In the genomic region with DNA sequence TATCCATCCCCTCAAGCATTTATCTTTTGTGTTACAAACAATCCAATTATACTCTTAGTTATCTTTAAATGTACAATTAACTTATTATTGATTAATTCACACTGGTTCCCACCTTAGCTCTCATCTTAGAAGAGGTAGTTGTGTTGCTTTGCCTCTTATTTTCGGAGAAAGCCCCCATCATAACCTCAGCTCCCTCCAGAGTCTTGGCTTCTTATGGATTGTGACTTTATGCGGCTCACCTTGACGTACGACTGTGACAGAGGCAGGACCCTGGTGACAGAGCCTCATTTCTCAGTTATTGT, we compare ENCODE assay signal across 11 cellular contexts.
A peak's percentile ranks its signal among the peaks of the same experiment; 100 is the strongest.
DNase-seq lines count a peak whose midpoint lies in the region; ATAC-seq, FAIRE-seq and TF ChIP-seq lines count a peak whose summit lies in the region.
"Had no signal": no experiment of that assay in that cellular context is flagged by ENCODE, and none has a peak within 500 bp of the region (broad histone marks: within the 10 kb centered on the region; RNA-seq: fewer than 3 reads in every experiment).

No MANE protein-coding gene starts in this region.

- H3K4me3 Mint-ChIP-seq in activated naive CD4-positive, alpha-beta T cell treated with anti-CD3 and anti-CD28 coated beads for 36 hours: peak overlapping the region; percentile 25
- peak overlapping the region; percentile 24 for H3K4me3 Mint-ChIP-seq in activated B cell treated with CpG ODN at 0.5 μM for 24 hours

- no peak overlapping the region for H3K9ac ChIP-seq in kidney (ENCODE audit: low read length in 2 of 2)

- H3K4me3 ChIP-seq in kidney (ENCODE audit: low read length in 2 of 2) (no peak overlapping the region), suprapubic skin (no peak overlapping the region)

- H3K27ac ChIP-seq in kidney (ENCODE audit: low read depth in 2 of 2, low read length in 2 of 2) (peak overlapping the region; percentile 56), suprapubic skin (peak overlapping the region; percentile 61)

- H3K27ac Mint-ChIP-seq in activated naive CD4-positive, alpha-beta T cell treated with anti-CD3 and anti-CD28 coated beads for 36 hours: peak overlapping the region; percentile 90
- H3K27ac Mint-ChIP-seq in activated B cell treated with CpG ODN at 0.5 μM for 24 hours: peak overlapping the region; percentile 88

- H3K36me3 ChIP-seq in kidney (ENCODE audit: control insufficient read depth in 1 of 2, insufficient read depth in 2 of 2, low read length in 2 of 2) (no peaks in the 10 kb centered on the region), suprapubic skin (no peaks in the 10 kb centered on the region)

- intact Hi-C loops in activated naive CD4-positive, alpha-beta T cell treated with anti-CD3 and anti-CD28 coated beads for 36 hours (cut with micrococcal nuclease): loop anchor here (1.0 kb wide), 6 partner anchors 9 to 91 kb away; no protein-coding TSS in a partner anchor
- intact Hi-C loops in activated B cell treated with CpG ODN at 0.5 μM for 24 hours (cut with micrococcal nuclease) (loop anchor here (1.0 to 2.0 kb wide), 2 partner anchors 9 to 30 kb away; no protein-coding TSS in a partner anchor), kidney (cut with DNase I) (no loop called here)

- H3K9me3 Mint-ChIP-seq in activated naive CD4-positive, alpha-beta T cell treated with anti-CD3 and anti-CD28 coated beads for 36 hours: no peaks in the 10 kb centered on the region
- no peaks in the 10 kb centered on the region for H3K9me3 Mint-ChIP-seq in activated B cell treated with CpG ODN at 0.5 μM for 24 hours

- no peak for TF ChIP-seq EP300 in suprapubic skin (IDR thresholded peaks at IDR 0.05)

- H3K27me3 Mint-ChIP-seq in activated naive CD4-positive, alpha-beta T cell treated with anti-CD3 and anti-CD28 coated beads for 36 hours (ENCODE audit: low read depth): no peaks in the 10 kb centered on the region
- H3K27me3 Mint-ChIP-seq in activated B cell treated with CpG ODN at 0.5 μM for 24 hours: no peaks in the 10 kb centered on the region

- CTCF ChIA-PET in activated naive CD4-positive, alpha-beta T cell treated with anti-CD3 and anti-CD28 coated beads for 36 hours (lab: Charles Lee): interaction anchor here (1.0 to 1.7 kb wide), 4 partner anchors 10 to 30 kb away, joined by 3 to 6 read pairs (median 6); no protein-coding TSS in a partner anchor
- CTCF ChIA-PET in activated B cell treated with CpG ODN at 0.5 μM for 24 hours (lab: Charles Lee): interaction anchor here (0.8 kb wide), 1 partner anchor 30 kb away, joined by 3 read pairs; no protein-coding TSS in a partner anchor

- no peak for FAIRE-seq in kidney (lab: Jason Lieb, UNC)

- POLR2A ChIA-PET in activated B cell treated with CpG ODN at 0.5 μM for 24 hours (lab: Charles Lee): interaction anchor here (1.5 to 9.9 kb wide), 4 partner anchors 9 to 30 kb away, joined by 3 to 58 read pairs (median 23); no protein-coding TSS in a partner anchor

- H3K27me3 ChIP-seq in suprapubic skin: no peaks in the 10 kb centered on the region

- no peak for ATAC-seq in activated B cell treated with CpG ODN at 0.5 μM for 24 hours (ENCODE audit: low read depth)

- no peaks in the 10 kb centered on the region for H3K9me3 ChIP-seq in kidney (ENCODE audit: control insufficient read depth in 1 of 2, low read length in 2 of 2)
- no peaks in the 10 kb centered on the region for H3K9me3 ChIP-seq in suprapubic skin

- peaks cover 88% of the 10 kb centered on the region for H3K4me1 Mint-ChIP-seq in activated naive CD4-positive, alpha-beta T cell treated with anti-CD3 and anti-CD28 coated beads for 36 hours (ENCODE audit: low read depth)
- H3K4me1 Mint-ChIP-seq in activated B cell treated with CpG ODN at 0.5 μM for 24 hours: peaks cover 95% of the 10 kb centered on the region

- no peaks in the 10 kb centered on the region for H3K36me3 Mint-ChIP-seq in activated naive CD4-positive, alpha-beta T cell treated with anti-CD3 and anti-CD28 coated beads for 36 hours (ENCODE audit: low read depth)
- peaks cover 6% of the 10 kb centered on the region for H3K36me3 Mint-ChIP-seq in activated B cell treated with CpG ODN at 0.5 μM for 24 hours (ENCODE audit: low read depth)

- no peak for TF ChIP-seq POLR2A in suprapubic skin (IDR thresholded peaks at IDR 0.05)

- H3K4me1 ChIP-seq in kidney (ENCODE audit: control insufficient read depth in 1 of 2, insufficient read depth in 1 of 2, low read depth in 1 of 2, low read length in 2 of 2): peaks cover 23 to 36% of the 10 kb centered on the region in 2 donors
- H3K4me1 ChIP-seq in suprapubic skin: peaks cover 65% of the 10 kb centered on the region

- no peak for TF ChIP-seq CTCF in activated B cell treated with CpG ODN at 0.5 μM for 24 hours (IDR thresholded peaks at IDR 0.05)
- no peak for TF ChIP-seq CTCF in kidney (IDR thresholded peaks at IDR 0.05; ENCODE audit: borderline replicate concordance, extremely low read depth, insufficient read depth)
- no peak for TF ChIP-seq CTCF in suprapubic skin (IDR thresholded peaks at IDR 0.05)

- WGBS in suprapubic skin: 80% methylated on average over 4 of the region's 4 CpGs

- no peak for DNase-seq in activated naive CD4-positive, alpha-beta T cell treated with anti-CD3 and anti-CD28 coated beads for 36 hours
- no peak for DNase-seq in activated naive CD4-positive, alpha-beta T cell treated with anti-CD3 and anti-CD28 coated beads, Interleukin-2, amount 50 U/mL, for 16 hours
- DNase-seq in activated B cell treated with CpG ODN at 0.5 μM for 24 hours (no peak), kidney (no peak), suprapubic skin (ENCODE audit: low spot score in 2 of 2) (no peak), D341Med (ENCODE audit: low spot score) (no peak), cerebellar nuclear complex (lab: John Stamatoyannopoulos, UW) (no peak), LoVo (ENCODE audit: low spot score) (no peak)
- DNase-seq: MV-4-11, NCI-H524 treated with DMSO at 0.1 percent for 48 hours, SW 1271 had no signal
